Comparison of ENCODE assay signal across 9 cellular contexts in genomic region chr4:120923201-120923522, GRCh38. TPM values are rescaled to one million over a fixed set of nuclear protein-coding genes. Genes with fewer than 3 reads are reported as not detected.
A peak's percentile ranks its signal among the peaks of the same experiment; 100 is the strongest.
DNase-seq lines count a peak whose midpoint lies in the region; ATAC-seq, FAIRE-seq and TF ChIP-seq lines count a peak whose summit lies in the region.
"Had no signal": no experiment of that assay in that cellular context is flagged by ENCODE, and none has a peak within 500 bp of the region (broad histone marks: within the 10 kb centered on the region; RNA-seq: fewer than 3 reads in every experiment).

No MANE protein-coding gene starts in this region.

- intact Hi-C loops in activated naive CD4-positive, alpha-beta T cell treated with anti-CD3 and anti-CD28 coated beads for 36 hours (cut with micrococcal nuclease) = loop anchor here (2.0 to 5.0 kb wide), 4 partner anchors 119 to 384 kb away; partner anchors contain the start of gene NDNF
- intact Hi-C loops in head of caudate nucleus (cut with DNase I) = no loop called here

- FAIRE-seq in bronchial epithelial cell (lab: Jason Lieb, UNC) = no peak

- H3K27me3 Mint-ChIP-seq in activated naive CD4-positive, alpha-beta T cell treated with anti-CD3 and anti-CD28 coated beads for 36 hours (ENCODE audit: low read depth) = peaks cover 4% of the 10 kb centered on the region

- H3K4me1 ChIP-seq in lung (ENCODE audit: control insufficient read depth in 2 of 2, insufficient read depth in 2 of 2, low read length in 2 of 2) = peaks cover 0 to 5% of the 10 kb centered on the region in 2 donors
- peaks cover 0 to 35% (median 4%) of the 10 kb centered on the region in 4 donors for H3K4me1 ChIP-seq in tibial nerve

- no peak for ATAC-seq in lung (ENCODE audit: insufficient read depth, low FRiP score)

- H3K9me3 ChIP-seq in lung (ENCODE audit: control insufficient read depth in 2 of 2, insufficient read depth in 1 of 2, low read length in 1 of 2) (no peaks in the 10 kb centered on the region), tibial nerve (no peaks in the 10 kb centered on the region)

- TF ChIP-seq CTCF in bronchial epithelial cell (IDR thresholded peaks at IDR 0.05; ENCODE audit: insufficient read depth, low read length, severe bottlenecking) (no peak), lung (IDR thresholded peaks at IDR 0.05; ENCODE audit: control extremely low read depth, extremely low read depth) (no peak), tibial nerve (IDR thresholded peaks at IDR 0.05) (no peak)

- no peak for TF ChIP-seq POLR2A in tibial nerve (IDR thresholded peaks at IDR 0.05)

- CTCF ChIA-PET in activated naive CD4-positive, alpha-beta T cell treated with anti-CD3 and anti-CD28 coated beads for 36 hours (lab: Charles Lee) = interaction anchor here (1.1 kb wide), 1 partner anchor 26 kb away, joined by 3 read pairs; no protein-coding TSS in a partner anchor

- no peak for TF ChIP-seq EP300 in tibial nerve (IDR thresholded peaks at IDR 0.05)

- H3K36me3 ChIP-seq in bronchial epithelial cell (ENCODE audit: control insufficient read depth, insufficient read depth, low read length) (no peaks in the 10 kb centered on the region), lung (ENCODE audit: control insufficient read depth in 2 of 2, insufficient read depth in 2 of 2, low read length in 2 of 2) (no peaks in the 10 kb centered on the region), tibial nerve (no peaks in the 10 kb centered on the region)

- H3K4me3 ChIP-seq in bronchial epithelial cell (ENCODE audit: low read depth, low read length) (peak overlapping the region; percentile 50), lung (peak overlapping the region; percentile 93), tibial nerve (peak overlapping the region; percentile 60 to 85 (median 74))

- no peak for DNase-seq in activated naive CD4-positive, alpha-beta T cell treated with anti-CD3 and anti-CD28 coated beads for 36 hours
- DNase-seq in activated naive CD4-positive, alpha-beta T cell treated with anti-CD3 and anti-CD28 coated beads, Interleukin-2, amount 50 U/mL, for 16 hours = no peak
- DNase-seq in bronchial epithelial cell (ENCODE audit: low read depth) (no peak), lung (ENCODE audit: low spot score) (no peak), tibial nerve (ENCODE audit: low spot score in 2 of 2) (no peak), Ammon's horn (ENCODE audit: low spot score) (no peak), nucleus accumbens (lab: John Stamatoyannopoulos, UW) (no peak), head of caudate nucleus (no peak)
- DNase-seq: NCI-H2107 had no signal

- peaks cover 13% of the 10 kb centered on the region for H3K4me1 Mint-ChIP-seq in activated naive CD4-positive, alpha-beta T cell treated with anti-CD3 and anti-CD28 coated beads for 36 hours (ENCODE audit: low read depth)

- peak overlapping the region; percentile 99 for H3K27ac ChIP-seq in lung (ENCODE audit: low read depth in 1 of 2, low read length in 1 of 2)
- H3K27ac ChIP-seq in tibial nerve = peak overlapping the region; percentile 81 to 96 (median 88)

- H3K27ac Mint-ChIP-seq in activated naive CD4-positive, alpha-beta T cell treated with anti-CD3 and anti-CD28 coated beads for 36 hours = no peak overlapping the region

- H3K27me3 ChIP-seq in bronchial epithelial cell (ENCODE audit: control insufficient read depth, insufficient read depth, low read length) (no peaks in the 10 kb centered on the region), lung (ENCODE audit: control insufficient read depth, insufficient read depth) (no peaks in the 10 kb centered on the region), tibial nerve (no peaks in the 10 kb centered on the region)

- no peaks in the 10 kb centered on the region for H3K9me3 Mint-ChIP-seq in activated naive CD4-positive, alpha-beta T cell treated with anti-CD3 and anti-CD28 coated beads for 36 hours

- 15 to 23% methylated on average over 12 of the region's 12 CpGs for WGBS in lung, 2 donors
- WGBS in tibial nerve, 2 donors = 21 to 26% methylated on average over 12 of the region's 12 CpGs

- H3K36me3 Mint-ChIP-seq in activated naive CD4-positive, alpha-beta T cell treated with anti-CD3 and anti-CD28 coated beads for 36 hours (ENCODE audit: low read depth) = no peaks in the 10 kb centered on the region

- H3K4me3 Mint-ChIP-seq in activated naive CD4-positive, alpha-beta T cell treated with anti-CD3 and anti-CD28 coated beads for 36 hours = peak overlapping the region; percentile 73

RNA-seq across cellular contexts. Expression of gene PRDM5, which starts 0.6 kb away (rescaled TPM):
- total RNA-seq in activated naive CD4-positive, alpha-beta T cell treated with anti-CD3 and anti-CD28 coated beads for 36 hours = under 1 TPM; 0.20 to 0.57 TPM
- total RNA-seq in bronchial epithelial cell (8.4 and 9.0 TPM in 2 replicates), lung (10 to 100 TPM; 15.1 to 57.6 TPM), tibial nerve (10 to 100 TPM; 18.9 to 46.3 (median 31.1) TPM)
- polyA plus RNA-seq in lung = 1 to 10 TPM; 3.0 to 3.3 TPM
